Comparison of ENCODE assay signal across 13 cellular contexts in the genomic region with DNA sequence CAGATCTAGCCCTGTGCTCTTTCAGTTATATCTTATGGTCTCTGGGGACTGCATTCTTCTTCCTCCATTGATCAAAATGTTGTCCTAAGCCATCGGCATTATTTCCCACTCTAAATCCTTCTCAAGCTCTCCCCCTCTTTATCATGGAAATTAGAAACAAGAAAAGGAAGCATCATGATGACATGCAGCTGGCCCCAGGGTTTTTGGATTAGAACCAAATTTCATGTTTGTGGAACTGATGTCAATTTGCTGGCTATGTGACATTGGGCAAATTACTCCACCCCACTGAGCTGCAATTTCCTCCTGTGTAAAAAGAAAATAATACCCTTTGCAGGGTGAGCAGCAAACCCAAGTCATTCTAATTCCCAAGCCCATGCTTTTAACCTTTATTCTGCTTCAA. TPM values are rescaled to one million over a fixed set of nuclear protein-coding genes. Genes with fewer than 3 reads are reported as not detected.
A peak's percentile ranks its signal among the peaks of the same experiment; 100 is the strongest.
DNase-seq lines count a peak whose midpoint lies in the region; ATAC-seq and TF ChIP-seq lines count a peak whose summit lies in the region.
"Had no signal": no experiment of that assay in that cellular context is flagged by ENCODE, and none has a peak within 500 bp of the region (broad histone marks: within the 10 kb centered on the region; RNA-seq: fewer than 3 reads in every experiment).

No MANE protein-coding gene starts in this region.

- CTCF ChIA-PET in SK-N-SH (lab: Yijun Ruan, JAX) (interaction anchor here (1.0 to 1.4 kb wide), 6 partner anchors 40 to 327 kb away, joined by 3 to 8 read pairs (median 4); no protein-coding TSS in a partner anchor), PC-3 (lab: Charles Lee) (no interaction called here)

- H3K4me3 ChIP-seq in SK-N-SH (ENCODE audit: low read depth in 2 of 2, low read length in 1 of 2) (no peak overlapping the region), PC-3 (ENCODE audit: low read length) (no peak overlapping the region), neural progenitor cell (no peak overlapping the region)
- H3K4me3 ChIP-seq: gastroesophageal sphincter had no signal

- H3K27me3 ChIP-seq in SK-N-SH (ENCODE audit: insufficient read depth) (no peaks in the 10 kb centered on the region), PC-3 (ENCODE audit: low read length) (no peaks in the 10 kb centered on the region), neural progenitor cell (no peaks in the 10 kb centered on the region)
- H3K27me3 ChIP-seq: gastroesophageal sphincter had no signal

- H4K20me1 ChIP-seq in SK-N-SH (ENCODE audit: insufficient read depth) (no peaks in the 10 kb centered on the region), PC-3 (ENCODE audit: low read length) (no peaks in the 10 kb centered on the region), neural progenitor cell (ENCODE audit: low read depth) (no peaks in the 10 kb centered on the region)

- H3K4me1 ChIP-seq in SK-N-SH (ENCODE audit: control insufficient read depth in 1 of 2, insufficient read depth in 2 of 2, low read depth in 1 of 2, low read length in 1 of 2) (peaks cover 11 to 12% of the 10 kb centered on the region in 2 experiments; a peak in 2 of 4 replicates), PC-3 (ENCODE audit: insufficient read depth, low read length) (peaks cover 16% of the 10 kb centered on the region), neural progenitor cell (peaks cover 27% of the 10 kb centered on the region)

- no peak; a peak in 1 of 4 replicates for TF ChIP-seq EP300 in SK-N-SH (IDR thresholded peaks at IDR 0.05; ENCODE audit: borderline replicate concordance in 1 of 2, low read depth in 1 of 2, low read length in 1 of 2)

- no peak overlapping the region for H3K27ac Mint-ChIP-seq in neural progenitor cell
- H3K27ac Mint-ChIP-seq: activated CD8-positive, alpha-beta memory T cell treated with anti-CD3 and anti-CD28 coated beads, Interleukin-2, amount 10 ng/mL, durations not matched to agents 7 days and 5 days had no signal

- H3K36me3 ChIP-seq in SK-N-SH (replicated peaks in 1 of 2; ENCODE audit: control insufficient read depth in 1 of 2, insufficient read depth in 2 of 2, low read length in 1 of 2): no peaks in the 10 kb centered on the region
- no peaks in the 10 kb centered on the region for H3K36me3 ChIP-seq in PC-3 (ENCODE audit: low read depth, low read length)
- H3K36me3 ChIP-seq in neural progenitor cell: no peaks in the 10 kb centered on the region
- H3K36me3 ChIP-seq: gastroesophageal sphincter had no signal

- no peak for TF ChIP-seq RAD21 in SK-N-SH (IDR thresholded peaks at IDR 0.05; ENCODE audit: low read length)

- no peaks in the 10 kb centered on the region for H3K79me2 ChIP-seq in SK-N-SH (ENCODE audit: insufficient read depth)
- no peaks in the 10 kb centered on the region for H3K79me2 ChIP-seq in PC-3 (ENCODE audit: low read length)
- H3K79me2 ChIP-seq in neural progenitor cell (ENCODE audit: low read depth): no peaks in the 10 kb centered on the region

- H3K4me3 Mint-ChIP-seq in neural progenitor cell: peak overlapping the region; percentile 11
- H3K4me3 Mint-ChIP-seq: activated CD8-positive, alpha-beta memory T cell treated with anti-CD3 and anti-CD28 coated beads, Interleukin-2, amount 10 ng/mL, durations not matched to agents 7 days and 5 days had no signal

- peaks cover 8% of the 10 kb centered on the region for H3K27me3 Mint-ChIP-seq in neural progenitor cell (ENCODE audit: insufficient read depth, low read depth)
- H3K27me3 Mint-ChIP-seq: activated CD8-positive, alpha-beta memory T cell treated with anti-CD3 and anti-CD28 coated beads, Interleukin-2, amount 10 ng/mL, durations not matched to agents 7 days and 5 days had no signal

- peak; percentile 19 for DNase-seq in SK-N-SH
- peak; percentile 92 for DNase-seq in NCI-H146 (lab: John Stamatoyannopoulos, UW)
- DNase-seq in PC-3: peak; percentile 59
- DNase-seq in neural progenitor cell (ENCODE audit: low spot score): peak; percentile 31
- DNase-seq in T-helper 9 cell: no peak
- DNase-seq in activated CD4-positive, CD25-positive, alpha-beta regulatory T cell treated with anti-CD3 and anti-CD28 coated beads, Interleukin-2, amount 50 U/mL, for 72 hours: no peak
- no peak for DNase-seq in activated CD8-positive, alpha-beta memory T cell treated with anti-CD3 and anti-CD28 coated beads, Interleukin-2, amount 50 U/mL, for 48 hours
- DNase-seq: activated CD4-positive, CD25-positive, alpha-beta regulatory T cell; activated CD8-positive, alpha-beta memory T cell treated with anti-CD3 and anti-CD28 coated beads, Interleukin-2, amount 10 ng/mL, durations not matched to agents 7 days and 5 days; midbrain; stimulated activated CD4-positive, alpha-beta T cell treated with anti-CD3 and anti-CD28 coated beads, Interleukin-12 subunit alpha, Interleukin-12 subunit beta, amount 100 ng/mL, for 4 hours had no signal

- H3K4me2 ChIP-seq in SK-N-SH: no peak overlapping the region
- peak overlapping the region; percentile 53; the same call in 1 of the 2 replicates for H3K4me2 ChIP-seq in PC-3 (ENCODE audit: low read length)
- peak overlapping the region; percentile 55 for H3K4me2 ChIP-seq in neural progenitor cell

- H3K9me3 ChIP-seq in SK-N-SH (no peaks in the 10 kb centered on the region), PC-3 (ENCODE audit: low read length) (no peaks in the 10 kb centered on the region), neural progenitor cell (ENCODE audit: low read depth) (no peaks in the 10 kb centered on the region)
- H3K9me3 ChIP-seq: gastroesophageal sphincter had no signal

- no peak overlapping the region for H2AFZ ChIP-seq in SK-N-SH (ENCODE audit: low read depth)
- no peak overlapping the region for H2AFZ ChIP-seq in PC-3 (ENCODE audit: low read length)
- no peak overlapping the region for H2AFZ ChIP-seq in neural progenitor cell (replicated peaks)

- peaks cover 67% of the 10 kb centered on the region for H3K4me1 Mint-ChIP-seq in neural progenitor cell

- intact Hi-C loops in PC-3 (cut with micrococcal nuclease): loop anchor here (10.0 kb wide), 1 partner anchor 206 kb away; no protein-coding TSS in a partner anchor

- POLR2A ChIA-PET in SK-N-SH (lab: Yijun Ruan, JAX) (interaction anchor here (0.7 kb wide), 1 partner anchor 217 kb away, joined by 3 read pairs; no protein-coding TSS in a partner anchor), PC-3 (lab: Charles Lee; ENCODE audit: unreplicated experiment) (no interaction called here)

- TF ChIP-seq CTCF in SK-N-SH (IDR thresholded peaks at IDR 0.05) (no peak), PC-3 (conservative IDR thresholded peaks at IDR 0.05; ENCODE audit: low read depth, low read length) (no peak), neural progenitor cell (IDR thresholded peaks at IDR 0.05) (no peak)

- no TSS peak for BruUV-seq in PC-3 (replicated peaks; lab: Mats Ljungman, UMichigan)

- no peak for ATAC-seq in SK-N-SH treated with all-trans-retinoic acid at 6 μM for 48 hours
- ATAC-seq in PC-3: peak; percentile 35; the same call in 1 of the 2 replicates
- ATAC-seq: activated CD8-positive, alpha-beta memory T cell treated with anti-CD3 and anti-CD28 coated beads, Interleukin-2, amount 10 ng/mL, durations not matched to agents 7 days and 5 days had no signal

- H3K27ac ChIP-seq in SK-N-SH (ENCODE audit: low read depth in 2 of 2, low read length in 1 of 2) (no peak overlapping the region), PC-3 (ENCODE audit: low read length) (peak overlapping the region; percentile 65), neural progenitor cell (no peak overlapping the region)
- H3K27ac ChIP-seq: gastroesophageal sphincter had no signal

- 13% methylated on average over 1 of the region's 1 CpG for WGBS in SK-N-SH (ENCODE audit: low lambda C conversion rate)

- H3F3A ChIP-seq in SK-N-SH (replicated peaks; ENCODE audit: insufficient read depth) (no peaks in the 10 kb centered on the region), PC-3 (ENCODE audit: low read length, unreplicated experiment) (no peaks in the 10 kb centered on the region), neural progenitor cell (ENCODE audit: low read depth) (peaks cover 27% of the 10 kb centered on the region)

- no peak overlapping the region for H3K9ac ChIP-seq in SK-N-SH
- no peak overlapping the region; the same call in 1 of the 2 replicates for H3K9ac ChIP-seq in PC-3 (ENCODE audit: low read length)
- no peak overlapping the region for H3K9ac ChIP-seq in neural progenitor cell

- H3K36me3 Mint-ChIP-seq in neural progenitor cell: no peaks in the 10 kb centered on the region

- no peaks in the 10 kb centered on the region for H3K9me3 Mint-ChIP-seq in neural progenitor cell

- H3K9me2 ChIP-seq in SK-N-SH: no peaks in the 10 kb centered on the region
- H3K9me2 ChIP-seq in PC-3 (replicated peaks; ENCODE audit: low read length): no peaks in the 10 kb centered on the region

TF ChIP-seq in SK-N-SH, 30 proteins besides CTCF, POLR2A, EP300 and RAD21:
- TF ChIP-seq RXRA (IDR thresholded peaks at IDR 0.05; ENCODE audit: borderline replicate concordance, low read depth) (no peak), TEAD4 (IDR thresholded peaks at IDR 0.05; ENCODE audit: borderline replicate concordance, insufficient read depth) (no peak)

RNA-seq across cellular contexts. Expression of a gene that starts 39.5 kb away (rescaled TPM):
- 16.0 and 23.3 TPM in 2 replicates for polyA plus RNA-seq in SK-N-SH (2012; rRNA removed)
- polyA plus RNA-seq in SK-N-SH (2012; cell fraction: cytosol; rRNA removed): 22.7 and 25.0 TPM in 2 replicates
- polyA plus RNA-seq in SK-N-SH (2012; cell fraction: nucleus; rRNA removed): 5.3 and 14.4 TPM in 2 replicates
- total RNA-seq in PC-3 (2014; rRNA removed): 17.7 and 21.1 TPM in 2 replicates
- total RNA-seq in neural progenitor cell (ENCODE audit: low replicate concordance): 63.6 and 89.7 TPM in 2 replicates

RNA-seq across cellular contexts. Expression of a gene that starts 39.6 kb away (rescaled TPM):
- 9.0 and 11.9 TPM in 2 replicates for polyA plus RNA-seq in SK-N-SH (2012; rRNA removed)
- polyA plus RNA-seq in SK-N-SH (2012; cell fraction: cytosol; rRNA removed): 12.0 and 12.6 TPM in 2 replicates
- 6.8 and 12.7 TPM in 2 replicates for polyA plus RNA-seq in SK-N-SH (2012; cell fraction: nucleus; rRNA removed)
- 6.0 and 12.9 TPM in 2 replicates for total RNA-seq in PC-3 (2014; rRNA removed)
- 13.2 and 19.9 TPM in 2 replicates for total RNA-seq in neural progenitor cell (ENCODE audit: low replicate concordance)

Comparison
In these comparisons a context has a peak if more than half of its experiments do, and no peak if none do; other contexts are left out.
1. DNase-seq: peak in SK-N-SH (single experiment), NCI-H146 (single experiment), PC-3 (single experiment) and neural progenitor cell (single experiment); none in T-helper 9 cell (single experiment), activated CD4-positive, CD25-positive, alpha-beta regulatory T cell treated with anti-CD3 and anti-CD28 coated beads, Interleukin-2, amount 50 U/mL, for 72 hours (single experiment) and activated CD8-positive, alpha-beta memory T cell treated with anti-CD3 and anti-CD28 coated beads, Interleukin-2, amount 50 U/mL, for 48 hours (single experiment).